In the genomic region with DNA sequence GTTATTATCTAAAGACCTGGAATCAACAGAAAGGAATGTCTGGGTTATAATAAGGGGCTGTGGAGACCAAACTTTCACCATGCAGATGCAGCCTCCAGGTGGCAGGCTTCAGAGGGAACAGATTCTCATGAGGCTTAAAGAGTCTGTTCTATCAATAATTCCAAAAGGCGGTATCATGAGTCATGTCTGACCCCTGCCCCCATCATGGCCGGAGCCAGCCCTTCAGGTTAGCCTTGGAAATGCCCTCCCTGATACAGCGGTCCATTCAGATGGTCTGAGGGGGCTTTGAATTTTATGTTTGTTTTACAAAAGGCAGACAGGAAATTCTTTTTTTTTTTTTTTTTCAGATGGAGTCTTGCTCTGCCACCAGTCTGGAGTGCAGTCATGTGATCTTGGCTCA, we compare ENCODE assay signal across 8 cellular contexts. TPM values are rescaled to one million over a fixed set of nuclear protein-coding genes. Genes with fewer than 3 reads are reported as not detected.
DNase-seq lines count a peak whose midpoint lies in the region; ATAC-seq lines count a peak whose summit lies in the region.

No MANE protein-coding gene starts in this region.

- intact Hi-C loops in right cardiac atrium (cut with DNase I): loop anchor here in 3 of 4 donors (10.0 kb wide), 1 partner anchor 119 kb away; no protein-coding TSS in a partner anchor

- H3K27ac Mint-ChIP-seq in activated T-cell treated with anti-CD3 and anti-CD28 coated beads, Interleukin-2, amount 50 U/mL, for 72 hours: no peak overlapping the region

- H3K27me3 ChIP-seq in right cardiac atrium (ENCODE audit: control insufficient read depth, insufficient read depth): no peaks in the 10 kb centered on the region

- H3K4me3 Mint-ChIP-seq in activated T-cell treated with anti-CD3 and anti-CD28 coated beads, Interleukin-2, amount 50 U/mL, for 72 hours: no peak overlapping the region

- H3K4me1 ChIP-seq in right cardiac atrium (ENCODE audit: control insufficient read depth, insufficient read depth, low read length): no peaks in the 10 kb centered on the region

- no peak overlapping the region for H3K27ac ChIP-seq in right cardiac atrium (ENCODE audit: low read length)

- no peak overlapping the region for H3K4me3 ChIP-seq in right cardiac atrium (ENCODE audit: low read length)

- H3K4me1 Mint-ChIP-seq in activated T-cell treated with anti-CD3 and anti-CD28 coated beads, Interleukin-2, amount 50 U/mL, for 72 hours (ENCODE audit: low read depth): peaks cover 11% of the 10 kb centered on the region

- no peaks in the 10 kb centered on the region for H3K9me3 Mint-ChIP-seq in activated T-cell treated with anti-CD3 and anti-CD28 coated beads, Interleukin-2, amount 50 U/mL, for 72 hours

- 17% methylated on average over 3 of the region's 3 CpGs for WGBS in right cardiac atrium

- no peaks in the 10 kb centered on the region for H3K9me3 ChIP-seq in right cardiac atrium (ENCODE audit: control insufficient read depth, low read length)

- no peaks in the 10 kb centered on the region for H3K36me3 Mint-ChIP-seq in activated T-cell treated with anti-CD3 and anti-CD28 coated beads, Interleukin-2, amount 50 U/mL, for 72 hours (ENCODE audit: insufficient read depth in 2 of 2)

- H3K27me3 Mint-ChIP-seq in activated T-cell treated with anti-CD3 and anti-CD28 coated beads, Interleukin-2, amount 50 U/mL, for 72 hours (ENCODE audit: low read depth): no peaks in the 10 kb centered on the region

- DNase-seq in AML-193 (lab: John Stamatoyannopoulos, UW) (peak; percentile 71 to 73), NCI-H2171 treated with DMSO at 0.1 percent for 48 hours (lab: John Stamatoyannopoulos, UW) (peak; percentile 36), right cardiac atrium (peak in 2 of 3 donors; percentile 28 to 60), T-helper 9 cell (no peak)
- peak; percentile 34 to 44 for DNase-seq in activated T-cell treated with anti-CD3 and anti-CD28 coated beads, Interleukin-2, amount 50 U/mL, for 72 hours
- peak; percentile 10 to 18 for DNase-seq in stimulated activated CD4-positive, alpha-beta T cell treated with anti-CD3 and anti-CD28 coated beads, Interleukin-15, amount 100 ng/mL, for 48 hours (ENCODE audit: low read depth in 2 of 2)

- ATAC-seq in GM18511 (IDR thresholded peaks at IDR 0.05; ENCODE audit: unreplicated experiment) (peak; percentile 62), right cardiac atrium (peak in 1 of 2 donors; percentile 66), HG02798 (IDR thresholded peaks at IDR 0.05; ENCODE audit: poor library complexity, unreplicated experiment) (no peak)
- peak; percentile 70 to 77 for ATAC-seq in activated T-cell treated with anti-CD3 and anti-CD28 coated beads, Interleukin-2, amount 50 U/mL, for 72 hours (replicated peaks in 1 of 2)

RNA-seq across cellular contexts. Expression of a gene that starts 21.7 kb away (rescaled TPM):
- 10 to 100 TPM; 55.4 to 66.8 TPM for total RNA-seq in activated T-cell treated with anti-CD3 and anti-CD28 coated beads, Interleukin-2, amount 50 U/mL, for 72 hours
- total RNA-seq in right cardiac atrium: 100 to 1,000 TPM; 107 to 115 (median 111) TPM
- 70.1 TPM for polyA plus RNA-seq in right cardiac atrium
